ENCODE assay signal across 8 cellular contexts in the genomic region with DNA sequence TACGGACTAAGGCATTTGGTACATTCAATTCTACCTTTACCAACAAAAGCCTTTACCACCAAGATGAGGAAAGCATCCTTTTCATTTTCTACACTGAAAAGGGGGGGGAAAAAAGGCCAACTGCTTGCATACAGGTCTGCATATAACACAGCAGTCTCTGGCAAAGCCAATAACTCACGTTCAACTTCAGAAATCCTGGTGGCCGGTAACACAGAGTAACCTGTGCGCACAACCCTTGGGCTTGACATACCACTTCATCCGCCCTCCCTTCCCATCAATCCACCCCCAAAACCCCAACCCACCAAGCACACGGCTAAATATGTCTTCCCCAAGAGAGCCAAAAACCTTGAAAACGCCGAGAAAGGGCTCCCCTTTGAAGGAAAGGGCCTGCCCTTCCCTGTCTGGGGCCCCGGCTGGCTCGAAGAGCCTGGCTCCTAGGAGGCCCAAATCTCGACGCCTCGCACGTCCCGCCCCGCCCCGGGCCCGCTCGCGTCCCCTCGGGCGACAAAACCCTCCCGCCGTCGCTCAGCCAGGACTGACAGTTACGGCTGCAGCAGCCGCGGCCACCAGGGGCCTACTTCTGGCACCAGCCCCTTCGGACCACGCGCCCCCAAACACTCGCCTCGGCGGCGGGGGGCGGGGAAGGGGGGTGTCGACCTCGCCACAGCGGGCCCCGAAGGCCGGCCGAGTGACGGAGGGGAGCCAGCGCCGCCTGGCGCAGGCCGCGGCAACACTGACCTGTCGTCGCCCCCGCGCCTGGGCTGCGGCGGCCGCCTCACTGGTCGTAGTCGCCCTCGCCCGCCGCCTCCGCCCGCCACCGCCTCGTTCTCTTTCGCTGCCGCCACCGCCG. TPM values are rescaled to one million over a fixed set of nuclear protein-coding genes. Genes with fewer than 3 reads are reported as not detected.
DNase-seq lines count a peak whose midpoint lies in the region; ATAC-seq and TF ChIP-seq lines count a peak whose summit lies in the region.

No MANE protein-coding gene starts in this region.

- peak overlapping the region; percentile 92 for H3K4me2 ChIP-seq in OCI-LY3 (ENCODE audit: low read length)

- H3K9me3 ChIP-seq in OCI-LY3 (ENCODE audit: insufficient read depth, low read length) (no peaks in the 10 kb centered on the region), subcutaneous abdominal adipose tissue (ENCODE audit: control insufficient read depth in 5 of 5, low read length in 5 of 5) (no peaks in the 10 kb centered on the region)

- H3K36me3 ChIP-seq in OCI-LY3 (replicated peaks; ENCODE audit: low read depth, low read length), result peaks cover 16% of the 10 kb centered on the region
- H3K36me3 ChIP-seq in subcutaneous abdominal adipose tissue (ENCODE audit: control insufficient read depth in 5 of 5, insufficient read depth in 5 of 5, low read length in 5 of 5), result no peaks in the 10 kb centered on the region

- ATAC-seq in GM18867 (IDR thresholded peaks at IDR 0.05; ENCODE audit: unreplicated experiment), result peak; percentile 53
- ATAC-seq in HG03108 (IDR thresholded peaks at IDR 0.05; ENCODE audit: unreplicated experiment), result peak; percentile 41
- peak; percentile 50 for ATAC-seq in activated T-helper 17 cell treated with anti-CD3 and anti-CD28 coated beads, Interleukin-2, amount 50 U/mL, for 72 hours (replicated peaks)

- peak overlapping the region; percentile 95 for H3K27ac Mint-ChIP-seq in activated T-helper 17 cell treated with anti-CD3 and anti-CD28 coated beads, Interleukin-2, amount 50 U/mL, for 72 hours
- H3K27ac Mint-ChIP-seq in nephron progenitor cell, result peak overlapping the region; percentile 98

- peaks cover 18% of the 10 kb centered on the region for H3K4me1 Mint-ChIP-seq in activated T-helper 17 cell treated with anti-CD3 and anti-CD28 coated beads, Interleukin-2, amount 50 U/mL, for 72 hours
- H3K4me1 Mint-ChIP-seq in nephron progenitor cell, result peaks cover 21% of the 10 kb centered on the region

- H3K27me3 ChIP-seq in OCI-LY3 (ENCODE audit: low read depth, low read length) (no peaks in the 10 kb centered on the region), subcutaneous abdominal adipose tissue (ENCODE audit: control insufficient read depth in 5 of 5, insufficient read depth in 4 of 5, low read length in 5 of 5) (no peaks in the 10 kb centered on the region)

- peak overlapping the region; percentile 66; the same call in 1 of the 2 replicates for H2AFZ ChIP-seq in OCI-LY3 (ENCODE audit: low read depth, low read length)

- TF ChIP-seq CTCF in OCI-LY3 (IDR thresholded peaks at IDR 0.05; ENCODE audit: low read depth, low read length) (peak; percentile 34), nephron progenitor cell (IDR thresholded peaks at IDR 0.05) (peak; percentile 28)

- peak overlapping the region; percentile 66 for H3K27ac ChIP-seq in OCI-LY3 (ENCODE audit: low read length)
- H3K27ac ChIP-seq in subcutaneous abdominal adipose tissue (ENCODE audit: low read depth, low read length), result peak overlapping the region; percentile 95

- peak; percentile 53 for DNase-seq in AG08395 (ENCODE audit: low spot score)
- peak; percentile 25 for DNase-seq in fibroblast of peridontal ligament (ENCODE audit: extremely low read depth)
- DNase-seq in nephron progenitor cell, result peak; percentile 72

- H3K4me1 ChIP-seq in OCI-LY3 (ENCODE audit: low read length) (peaks cover 17% of the 10 kb centered on the region), subcutaneous abdominal adipose tissue (ENCODE audit: control insufficient read depth in 5 of 5, insufficient read depth in 5 of 5, low read length in 5 of 5) (peaks cover 0 to 42% (median 41%) of the 10 kb centered on the region in 5 donors)

- H3K4me3 ChIP-seq in OCI-LY3 (ENCODE audit: low read length) (peak overlapping the region; percentile 93), subcutaneous abdominal adipose tissue (ENCODE audit: low read depth in 1 of 5, low read length in 5 of 5) (peak overlapping the region; percentile 82 to 91 (median 90))

- H3K27me3 Mint-ChIP-seq in activated T-helper 17 cell treated with anti-CD3 and anti-CD28 coated beads, Interleukin-2, amount 50 U/mL, for 72 hours, result no peaks in the 10 kb centered on the region
- no peaks in the 10 kb centered on the region for H3K27me3 Mint-ChIP-seq in nephron progenitor cell (ENCODE audit: low read depth, poor library complexity)

- H3K36me3 Mint-ChIP-seq in activated T-helper 17 cell treated with anti-CD3 and anti-CD28 coated beads, Interleukin-2, amount 50 U/mL, for 72 hours (ENCODE audit: low read depth), result peaks cover 18% of the 10 kb centered on the region
- H3K36me3 Mint-ChIP-seq in nephron progenitor cell (ENCODE audit: low read depth), result peaks cover 44% of the 10 kb centered on the region

- no peaks in the 10 kb centered on the region for H3K9me3 Mint-ChIP-seq in activated T-helper 17 cell treated with anti-CD3 and anti-CD28 coated beads, Interleukin-2, amount 50 U/mL, for 72 hours
- H3K9me3 Mint-ChIP-seq in nephron progenitor cell, result peaks cover 31% of the 10 kb centered on the region

- H3K9ac ChIP-seq in OCI-LY3 (ENCODE audit: low read length), result peak overlapping the region; percentile 83
- H3K9ac ChIP-seq in subcutaneous abdominal adipose tissue (ENCODE audit: low read length in 5 of 5), result peak overlapping the region; percentile 89 to 99 (median 97)

- H4K20me1 ChIP-seq in OCI-LY3 (ENCODE audit: insufficient read depth, low read length), result peaks cover 50% of the 10 kb centered on the region

- peaks cover 69% of the 10 kb centered on the region for H3K79me2 ChIP-seq in OCI-LY3 (ENCODE audit: low read length)

- H3K4me3 Mint-ChIP-seq in activated T-helper 17 cell treated with anti-CD3 and anti-CD28 coated beads, Interleukin-2, amount 50 U/mL, for 72 hours, result peak overlapping the region; percentile 84
- peak overlapping the region; percentile 97 for H3K4me3 Mint-ChIP-seq in nephron progenitor cell

RNA-seq across cellular contexts. Expression of gene UBE3A, which starts 0.8 kb away (rescaled TPM):
- 10 to 100 TPM; 79.3 to 94.8 TPM for total RNA-seq in activated T-helper 17 cell treated with anti-CD3 and anti-CD28 coated beads, Interleukin-2, amount 50 U/mL, for 72 hours

Comparison
In these comparisons a context has a peak if more than half of its experiments do, and no peak if none do; other contexts are left out.
1. Peak in every context shown above with its lines: DNase-seq, ATAC-seq, H3K4me3 ChIP-seq and H3K27ac ChIP-seq.